ENCODE assay signal across 8 cellular contexts in the genomic region with DNA sequence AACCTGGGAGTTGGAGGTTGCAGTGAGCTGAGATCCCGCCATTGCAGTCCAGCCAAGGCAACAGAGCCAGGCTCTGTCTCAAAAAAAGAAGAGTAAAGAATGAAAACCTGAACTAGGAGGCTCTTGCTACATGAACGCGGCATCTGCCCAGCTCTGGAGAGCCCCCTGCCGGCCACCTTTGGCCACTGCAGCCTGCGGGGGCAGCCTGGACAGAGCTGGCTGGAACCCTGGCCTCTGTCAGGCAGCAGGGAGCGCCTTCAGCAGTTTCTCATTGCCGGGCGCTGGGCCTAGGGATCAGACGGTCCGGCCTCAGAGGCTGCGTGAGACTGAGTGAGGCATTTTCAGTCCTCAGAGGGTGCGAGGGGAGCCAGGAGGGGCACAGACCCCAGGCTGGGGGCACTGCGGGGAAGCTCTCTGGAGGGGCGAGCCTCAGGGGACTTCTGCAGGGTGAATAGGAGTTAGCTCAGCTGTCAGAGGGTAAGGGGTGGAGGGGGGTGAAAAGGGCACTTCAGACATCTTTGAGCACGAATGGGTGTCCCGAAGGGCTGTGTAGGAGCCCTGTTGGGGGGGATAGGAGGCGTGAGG. TPM values are rescaled to one million over a fixed set of nuclear protein-coding genes. Genes with fewer than 3 reads are reported as not detected.
DNase-seq lines count a peak whose midpoint lies in the region; ATAC-seq, FAIRE-seq and TF ChIP-seq lines count a peak whose summit lies in the region.

No MANE protein-coding gene starts in this region.

- POLR2A ChIA-PET in RWPE1 (lab: Yijun Ruan, JAX; ENCODE audit: low non-redundant PET) = no interaction called here

- ATAC-seq in omental fat pad (ENCODE audit: low FRiP score) (peak; percentile 77), thoracic aorta (ENCODE audit: insufficient number of reproducible peaks, low FRiP score, low read depth) (no peak)

- H3K4me3 ChIP-seq in thoracic aorta = no peak overlapping the region

- CTCF ChIA-PET in RWPE1 (lab: Yijun Ruan, JAX) = interaction anchor here (0.6 to 2.2 kb wide), 4 partner anchors 9 to 136 kb away, joined by 3 to 9 read pairs (median 6); no protein-coding TSS in a partner anchor

- DNase-seq in NCI-H524 (lab: John Stamatoyannopoulos, UW) = peak; percentile 42 to 75
- no peak for DNase-seq in NCI-H524 treated with DMSO at 0.1 percent for 48 hours (lab: John Stamatoyannopoulos, UW)
- DNase-seq in HuH-7 (ENCODE audit: low spot score) = peak; percentile 97
- DNase-seq in RWPE1 (ENCODE audit: low spot score) = peak; percentile 39
- DNase-seq in activated effector memory CD4-positive, alpha-beta T cell treated with anti-CD3 and anti-CD28 coated beads, Interleukin-2, amount 50 U/mL, for 16 hours = peak; percentile 90
- DNase-seq in frontal cortex (ENCODE audit: low spot score in 2 of 2) = peak; percentile 70 to 87
- peak; percentile 77 for DNase-seq in omental fat pad (ENCODE audit: low spot score)
- no peak for DNase-seq in thoracic aorta (ENCODE audit: low spot score)

- no peaks in the 10 kb centered on the region for H3K9me3 ChIP-seq in thoracic aorta

- no peaks in the 10 kb centered on the region for H3K27me3 ChIP-seq in thoracic aorta (replicated peaks; ENCODE audit: insufficient read depth)

- H3K36me3 ChIP-seq in thoracic aorta = no peaks in the 10 kb centered on the region

- H3K4me1 ChIP-seq in thoracic aorta (ENCODE audit: control insufficient read depth in 1 of 2, low read depth in 2 of 2) = peaks cover 7 to 34% of the 10 kb centered on the region in 2 donors

- FAIRE-seq in frontal cortex (lab: Jason Lieb, UNC) = no peak

- TF ChIP-seq CTCF in RWPE1 (conservative IDR thresholded peaks at IDR 0.05; ENCODE audit: low read depth) (peak; percentile 98), omental fat pad (IDR thresholded peaks at IDR 0.05) (peak in 1 of 3 donors; percentile 92), thoracic aorta (IDR thresholded peaks at IDR 0.05) (peak; percentile 100)

- peak overlapping the region; percentile 16; the same call in 1 of the 2 replicates for H3K27ac ChIP-seq in RWPE1
- H3K27ac ChIP-seq in thoracic aorta = peak overlapping the region; percentile 96 to 99

RNA-seq across cellular contexts. Expression of gene DOK7, which starts 17.5 kb away (rescaled TPM):
- total RNA-seq in frontal cortex (under 0.01 TPM), omental fat pad (not detected), thoracic aorta (10 to 100 TPM in 1 of 2 donors, 1 to 10 TPM in 1; 8.8 to 36.7 TPM)

RNA-seq across cellular contexts. Expression of gene HGFAC, which starts 38.9 kb away (rescaled TPM):
- total RNA-seq in frontal cortex (1.6 TPM), omental fat pad (not detected), thoracic aorta (under 1 TPM in 1 of 2 donors, not detected in 1; 0.95 TPM)

RNA-seq across cellular contexts. Expression of gene LRPAP1, which starts 51.6 kb away (rescaled TPM):
- total RNA-seq in frontal cortex (13.5 TPM), omental fat pad (100 to 1,000 TPM; 119 to 141 (median 127) TPM), thoracic aorta (100 to 1,000 TPM; 155 to 263 TPM)

Comparison
In these comparisons a context has a peak if more than half of its experiments do, and no peak if none do; other contexts are left out.
1. DNase-seq: peak in NCI-H524 (2 of 2), HuH-7 (single experiment), RWPE1 (single experiment), activated effector memory CD4-positive, alpha-beta T cell treated with anti-CD3 and anti-CD28 coated beads, Interleukin-2, amount 50 U/mL, for 16 hours (single experiment), frontal cortex (2 of 2) and omental fat pad (single experiment); none in NCI-H524 treated with DMSO at 0.1 percent for 48 hours (single experiment) and thoracic aorta (single experiment).